18 cellular contexts compared by ENCODE assay signal in genomic region chr7:23338439-23338838, GRCh38. TPM values are rescaled to one million over a fixed set of nuclear protein-coding genes. Genes with fewer than 3 reads are reported as not detected.
DNase-seq lines count a peak whose midpoint lies in the region; ATAC-seq, FAIRE-seq and TF ChIP-seq lines count a peak whose summit lies in the region.
"Had no signal": no experiment of that assay in that cellular context is flagged by ENCODE, and none has a peak within 500 bp of the region (broad histone marks: within the 10 kb centered on the region; RNA-seq: fewer than 3 reads in every experiment).

No MANE protein-coding gene starts in this region.

- H3K27ac ChIP-seq in HepG2 (ENCODE audit: extremely low read length, insufficient read depth, low read length) = peak overlapping the region; percentile 84
- peak overlapping the region; percentile 65 to 84 (median 79) for H3K27ac ChIP-seq in thyroid gland
- H3K27ac ChIP-seq: 22Rv1; A549; BLaER1 treated with 17β-estradiol and CSF1 and Interleukin-3, amounts not matched to agents 10 nM and 100 nM; C4-2B had no signal

- H3K9ac ChIP-seq in HepG2 (ENCODE audit: insufficient read depth, low read depth, low read length) = no peak overlapping the region
- H3K9ac ChIP-seq: BLaER1 treated with 17β-estradiol and CSF1 and Interleukin-3, amounts not matched to agents 10 nM and 100 nM had no signal

- peaks cover 64% of the 10 kb centered on the region for H3K4me1 ChIP-seq in HepG2 (ENCODE audit: insufficient read depth, low read length)
- H3K4me1 ChIP-seq in thyroid gland = peaks cover 70 to 89% of the 10 kb centered on the region in 2 donors
- peaks cover 8% of the 10 kb centered on the region for H3K4me1 ChIP-seq in HAP-1

- WGBS in HepG2 (ENCODE audit: low lambda C conversion rate) = 85% methylated on average over 2 of the region's 2 CpGs
- 25 to 36% methylated on average over 2 of the region's 2 CpGs for WGBS in thyroid gland, 2 donors

- H3K4me3 ChIP-seq in HepG2 (replicated peaks in 1 of 3; ENCODE audit: insufficient read depth in 1 of 3, low read depth in 2 of 3, low read length in 3 of 3) (no peak overlapping the region), thyroid gland (replicated peaks in 1 of 3) (no peak overlapping the region), HAP-1 (no peak overlapping the region)
- H3K4me3 ChIP-seq: A549; BLaER1 treated with 17β-estradiol and CSF1 and Interleukin-3, amounts not matched to agents 10 nM and 100 nM had no signal

- POLR2A ChIA-PET in HepG2 (lab: Yijun Ruan, JAX) = interaction anchor here (0.8 to 2.9 kb wide), 3 partner anchors 20 to 135 kb away, joined by 3 to 29 read pairs (median 4); no protein-coding TSS in a partner anchor

- no peak overlapping the region for H3K4me2 ChIP-seq in HepG2 (ENCODE audit: low read depth, low read length)
- H3K4me2 ChIP-seq: A549; BLaER1 treated with 17β-estradiol and CSF1 and Interleukin-3, amounts not matched to agents 10 nM and 100 nM had no signal

- in situ Hi-C loops in HepG2 (cut with HindIII; ENCODE audit: extremely low pct_ligation_motif_present, low pct_unique_long_range_greater_than_20kb) (no loop called here), HAP-1 (cut with MboI; ENCODE audit: low sequenced_read_pairs) (no loop called here)

- FAIRE-seq in HepG2 (lab: Jason Lieb, UNC) = no peak
- FAIRE-seq: A549, D721Med, GM12891 had no signal

- TF ChIP-seq RAD21 in HepG2 (CRISPR knock-in tag; IDR thresholded peaks at IDR 0.05) = no peak

- no peaks in the 10 kb centered on the region for H4K20me1 ChIP-seq in HepG2 (ENCODE audit: insufficient read depth, low read length)
- H4K20me1 ChIP-seq: BLaER1 treated with 17β-estradiol and CSF1 and Interleukin-3, amounts not matched to agents 10 nM and 100 nM had no signal

- H3K36me3 ChIP-seq in HepG2 (replicated peaks in 1 of 2; ENCODE audit: control insufficient read depth in 1 of 2, insufficient read depth in 2 of 2, low read length in 2 of 2) (peaks cover 11 to 56% of the 10 kb centered on the region in 2 experiments), thyroid gland (no peaks in the 10 kb centered on the region), HAP-1 (replicated peaks) (peaks cover 58% of the 10 kb centered on the region)
- H3K36me3 ChIP-seq: BLaER1 treated with 17β-estradiol and CSF1 and Interleukin-3, amounts not matched to agents 10 nM and 100 nM had no signal

- no peak for TF ChIP-seq POLR2A in HepG2 (IDR thresholded peaks at IDR 0.05; ENCODE audit: insufficient read depth in 1 of 2, low read depth in 2 of 2, low read length in 2 of 2)
- TF ChIP-seq POLR2A in thyroid gland (IDR thresholded peaks at IDR 0.05) = no peak

- TF ChIP-seq EP300 in HepG2 (IDR thresholded peaks at IDR 0.05; ENCODE audit: low read depth in 2 of 2, low read length in 2 of 2) (no peak), HepG2 (CRISPR knock-in tag; IDR thresholded peaks at IDR 0.05; ENCODE audit: borderline replicate concordance) (no peak)

- no peak overlapping the region for H2AFZ ChIP-seq in HepG2 (ENCODE audit: low read length)

- BruUV-seq in HepG2 (replicated peaks; lab: Mats Ljungman, UMichigan) = no TSS peak

- intact Hi-C loops in HepG2 (cut with micrococcal nuclease; ENCODE audit: unreplicated experiment) (loop anchor here (5.0 kb wide), 1 partner anchor 41 kb away; the partner anchor contains the start of gene MALSU1), thyroid gland (cut with DNase I) (no loop called here)

- ATAC-seq in HepG2 = no peak
- no peak for ATAC-seq in GM18858 (IDR thresholded peaks at IDR 0.05; ENCODE audit: unreplicated experiment)
- ATAC-seq: A549; CD8-positive, alpha-beta T cell had no signal

- H3K27me3 ChIP-seq in HepG2 (ENCODE audit: control insufficient read depth in 1 of 2, insufficient read depth in 2 of 2, low read length in 2 of 2) (no peaks in the 10 kb centered on the region), thyroid gland (no peaks in the 10 kb centered on the region), HAP-1 (ENCODE audit: low read depth) (no peaks in the 10 kb centered on the region)
- H3K27me3 ChIP-seq: BLaER1 treated with 17β-estradiol and CSF1 and Interleukin-3, amounts not matched to agents 10 nM and 100 nM had no signal

- peak; percentile 79 for DNase-seq in NCI-H69 (lab: John Stamatoyannopoulos, UW)
- no peak for DNase-seq in HepG2 (ENCODE audit: low spot score)
- no peak for DNase-seq in thyroid gland
- DNase-seq in HAP-1 (ENCODE audit: low spot score in 2 of 2) = no peak
- DNase-seq: AML-193; Caco-2; Calu3; CD4-positive, alpha-beta T cell; CD8-positive, alpha-beta T cell; DMS79 treated with DMSO at 0.1 percent for 48 hours; GF-D8 had no signal

- H3K9me3 ChIP-seq in HepG2 (ENCODE audit: low read length) (peaks cover 8% of the 10 kb centered on the region; the same call in 1 of the 2 replicates), thyroid gland (no peaks in the 10 kb centered on the region), HAP-1 (no peaks in the 10 kb centered on the region)
- H3K9me3 ChIP-seq: Caco-2 had no signal

- no peak for TF ChIP-seq CTCF in HepG2 (CRISPR knock-in tag; IDR thresholded peaks at IDR 0.05)
- no peak for TF ChIP-seq CTCF in thyroid gland (IDR thresholded peaks at IDR 0.05)

- no peaks in the 10 kb centered on the region for H3K79me2 ChIP-seq in HepG2 (ENCODE audit: insufficient read depth, low read length)

- CTCF ChIA-PET in HepG2 (lab: Yijun Ruan, JAX; ENCODE audit: low intra/inter-chr PET ratio, low total read pairs) = no interaction called here

TF ChIP-seq in HepG2, 621 proteins besides CTCF, POLR2A, EP300 and RAD21:
- TF ChIP-seq NFYB (CRISPR knock-in tag; IDR thresholded peaks at IDR 0.05) (no peak), TOE1 (CRISPR knock-in tag; IDR thresholded peaks at IDR 0.05) (no peak), ZBTB33 (CRISPR knock-in tag; IDR thresholded peaks at IDR 0.05) (no peak), ZFP1 (CRISPR knock-in tag; IDR thresholded peaks at IDR 0.05) (no peak), GPN1 (CRISPR knock-in tag; IDR thresholded peaks at IDR 0.05; ENCODE audit: borderline replicate concordance) (no peak), MZF1 (CRISPR knock-in tag; IDR thresholded peaks at IDR 0.05; ENCODE audit: borderline replicate concordance) (no peak), ZNF510 (CRISPR knock-in tag; IDR thresholded peaks at IDR 0.05; ENCODE audit: low read depth) (no peak), SCMH1 (CRISPR knock-in tag; IDR thresholded peaks at IDR 0.05; ENCODE audit: borderline replicate concordance) (no peak), MIXL1 (CRISPR knock-in tag; IDR thresholded peaks at IDR 0.05) (no peak)

RNA-seq across cellular contexts. Expression of gene MALSU1, which starts 39.3 kb away (rescaled TPM):
- 141 and 188 TPM in 2 replicates for total RNA-seq in HepG2 (2016; rRNA removed; fragmentation: Illumina TruSeq; extraction: Trizol)
- 55.4 and 74.4 TPM in 2 replicates for total RNA-seq in HepG2 (2016; cell fraction: cytosol; rRNA removed; fragmentation: Illumina TruSeq; extraction: Trizol; ENCODE audit: low read depth)
- 134 and 186 TPM in 2 replicates for total RNA-seq in HepG2 (2016; cell fraction: insoluble cytoplasmic fraction; rRNA removed; fragmentation: Illumina TruSeq; extraction: Trizol)
- 96.1 and 111 TPM in 2 replicates for total RNA-seq in HepG2 (2016; cell fraction: membrane; rRNA removed; fragmentation: Illumina TruSeq; extraction: Trizol)
- total RNA-seq in HepG2 (2016; cell fraction: nucleus; rRNA removed; fragmentation: Illumina TruSeq; extraction: Trizol) = 49.1 and 52.9 TPM in 2 replicates
- 51.6 and 72.0 TPM in 2 replicates for polyA plus RNA-seq in HepG2 (2011; rRNA removed)
- 82.4 and 82.6 TPM in 2 replicates for polyA plus RNA-seq in HepG2 (2011; cell fraction: cytosol; rRNA removed)
- 24.8 and 38.6 TPM in 2 replicates for polyA plus RNA-seq in HepG2 (2011; cell fraction: nucleus; rRNA removed)
- polyA plus RNA-seq in HepG2 (2012) = 58.1 and 99.3 TPM in 2 replicates
- 78.8 and 82.1 TPM in 2 replicates for polyA plus RNA-seq in HepG2 (2016; cell fraction: cytosol; fragmentation: Illumina TruSeq; extraction: Trizol; ENCODE audit: low read depth)
- 213 and 216 TPM in 2 replicates for polyA plus RNA-seq in HepG2 (2016; cell fraction: insoluble cytoplasmic fraction; fragmentation: Illumina TruSeq; extraction: Trizol; ENCODE audit: low read depth)
- polyA plus RNA-seq in HepG2 (2016; cell fraction: membrane; fragmentation: Illumina TruSeq; extraction: Trizol; ENCODE audit: low read depth) = 91.1 and 105 TPM in 2 replicates
- 99.5 and 103 TPM in 2 replicates for polyA plus RNA-seq in HepG2 (2016; cell fraction: nucleus; fragmentation: Illumina TruSeq; extraction: Trizol; ENCODE audit: insufficient read depth, low read depth)
- 18.4 and 23.7 TPM in 2 replicates for polyA minus RNA-seq in HepG2 (2011; rRNA and poly(A)+ RNA removed; ENCODE audit: low replicate concordance)
- 40.5 and 48.0 TPM in 2 replicates for polyA minus RNA-seq in HepG2 (2011; cell fraction: cytosol; rRNA and poly(A)+ RNA removed)
- 41.1 and 44.5 TPM in 2 replicates for polyA minus RNA-seq in HepG2 (2011; cell fraction: nucleus; rRNA and poly(A)+ RNA removed)
- 100 to 1,000 TPM in 2 of 4 donors, 10 to 100 TPM in 2; 76.1 to 211 (median 95.7) TPM for total RNA-seq in thyroid gland
